Comparison of ENCODE assay signal across 1 cellular context in genomic region chr1:25773441-25774125, GRCh38.
A peak's percentile ranks its signal among the peaks of the same experiment; 100 is the strongest.
TF ChIP-seq lines count a peak whose summit lies in the region.

No MANE protein-coding gene starts in this region.

TF ChIP-seq in HepG2, 621 proteins besides CTCF, POLR2A, EP300 and RAD21 (continued from another document):
- peak; percentile 28; the same call in 1 of the 2 replicates for TF ChIP-seq ZFX (CRISPR knock-in tag; IDR thresholded peaks at IDR 0.05; ENCODE audit: low read depth)
- TF ChIP-seq PHF8 (CRISPR knock-in tag; IDR thresholded peaks at IDR 0.05): peak; percentile 37; the same call in 1 of the 2 replicates
- TF ChIP-seq, protein P1, sequence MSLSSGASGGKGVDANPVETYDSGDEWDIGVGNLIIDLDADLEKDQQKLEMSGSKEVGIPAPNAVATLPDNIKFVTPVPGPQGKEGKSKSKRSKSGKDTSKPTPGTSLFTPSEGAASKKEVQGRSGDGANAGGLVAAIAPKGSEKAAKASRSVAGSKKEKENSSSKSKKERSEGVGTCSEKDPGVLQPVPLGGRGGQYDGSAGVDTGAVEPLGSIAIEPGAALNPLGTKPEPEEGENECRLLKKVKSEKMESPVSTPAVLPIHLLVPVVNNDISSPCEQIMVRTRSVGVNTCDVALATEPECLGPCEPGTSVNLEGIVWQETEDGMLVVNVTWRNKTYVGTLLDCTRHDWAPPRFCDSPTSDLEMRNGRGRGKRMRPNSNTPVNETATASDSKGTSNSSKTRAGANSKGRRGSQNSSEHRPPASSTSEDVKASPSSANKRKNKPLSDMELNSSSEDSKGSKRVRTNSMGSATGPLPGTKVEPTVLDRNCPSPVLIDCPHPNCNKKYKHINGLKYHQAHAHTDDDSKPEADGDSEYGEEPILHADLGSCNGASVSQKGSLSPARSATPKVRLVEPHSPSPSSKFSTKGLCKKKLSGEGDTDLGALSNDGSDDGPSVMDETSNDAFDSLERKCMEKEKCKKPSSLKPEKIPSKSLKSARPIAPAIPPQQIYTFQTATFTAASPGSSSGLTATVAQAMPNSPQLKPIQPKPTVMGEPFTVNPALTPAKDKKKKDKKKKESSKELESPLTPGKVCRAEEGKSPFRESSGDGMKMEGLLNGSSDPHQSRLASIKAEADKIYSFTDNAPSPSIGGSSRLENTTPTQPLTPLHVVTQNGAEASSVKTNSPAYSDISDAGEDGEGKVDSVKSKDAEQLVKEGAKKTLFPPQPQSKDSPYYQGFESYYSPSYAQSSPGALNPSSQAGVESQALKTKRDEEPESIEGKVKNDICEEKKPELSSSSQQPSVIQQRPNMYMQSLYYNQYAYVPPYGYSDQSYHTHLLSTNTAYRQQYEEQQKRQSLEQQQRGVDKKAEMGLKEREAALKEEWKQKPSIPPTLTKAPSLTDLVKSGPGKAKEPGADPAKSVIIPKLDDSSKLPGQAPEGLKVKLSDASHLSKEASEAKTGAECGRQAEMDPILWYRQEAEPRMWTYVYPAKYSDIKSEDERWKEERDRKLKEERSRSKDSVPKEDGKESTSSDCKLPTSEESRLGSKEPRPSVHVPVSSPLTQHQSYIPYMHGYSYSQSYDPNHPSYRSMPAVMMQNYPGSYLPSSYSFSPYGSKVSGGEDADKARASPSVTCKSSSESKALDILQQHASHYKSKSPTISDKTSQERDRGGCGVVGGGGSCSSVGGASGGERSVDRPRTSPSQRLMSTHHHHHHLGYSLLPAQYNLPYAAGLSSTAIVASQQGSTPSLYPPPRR (CRISPR knock-in tag; IDR thresholded peaks at IDR 0.05; ENCODE audit: borderline replicate concordance): 0 out of 2 replicates have a peak, but pooled peaks have one; percentile 19
- TF ChIP-seq, protein P2, sequence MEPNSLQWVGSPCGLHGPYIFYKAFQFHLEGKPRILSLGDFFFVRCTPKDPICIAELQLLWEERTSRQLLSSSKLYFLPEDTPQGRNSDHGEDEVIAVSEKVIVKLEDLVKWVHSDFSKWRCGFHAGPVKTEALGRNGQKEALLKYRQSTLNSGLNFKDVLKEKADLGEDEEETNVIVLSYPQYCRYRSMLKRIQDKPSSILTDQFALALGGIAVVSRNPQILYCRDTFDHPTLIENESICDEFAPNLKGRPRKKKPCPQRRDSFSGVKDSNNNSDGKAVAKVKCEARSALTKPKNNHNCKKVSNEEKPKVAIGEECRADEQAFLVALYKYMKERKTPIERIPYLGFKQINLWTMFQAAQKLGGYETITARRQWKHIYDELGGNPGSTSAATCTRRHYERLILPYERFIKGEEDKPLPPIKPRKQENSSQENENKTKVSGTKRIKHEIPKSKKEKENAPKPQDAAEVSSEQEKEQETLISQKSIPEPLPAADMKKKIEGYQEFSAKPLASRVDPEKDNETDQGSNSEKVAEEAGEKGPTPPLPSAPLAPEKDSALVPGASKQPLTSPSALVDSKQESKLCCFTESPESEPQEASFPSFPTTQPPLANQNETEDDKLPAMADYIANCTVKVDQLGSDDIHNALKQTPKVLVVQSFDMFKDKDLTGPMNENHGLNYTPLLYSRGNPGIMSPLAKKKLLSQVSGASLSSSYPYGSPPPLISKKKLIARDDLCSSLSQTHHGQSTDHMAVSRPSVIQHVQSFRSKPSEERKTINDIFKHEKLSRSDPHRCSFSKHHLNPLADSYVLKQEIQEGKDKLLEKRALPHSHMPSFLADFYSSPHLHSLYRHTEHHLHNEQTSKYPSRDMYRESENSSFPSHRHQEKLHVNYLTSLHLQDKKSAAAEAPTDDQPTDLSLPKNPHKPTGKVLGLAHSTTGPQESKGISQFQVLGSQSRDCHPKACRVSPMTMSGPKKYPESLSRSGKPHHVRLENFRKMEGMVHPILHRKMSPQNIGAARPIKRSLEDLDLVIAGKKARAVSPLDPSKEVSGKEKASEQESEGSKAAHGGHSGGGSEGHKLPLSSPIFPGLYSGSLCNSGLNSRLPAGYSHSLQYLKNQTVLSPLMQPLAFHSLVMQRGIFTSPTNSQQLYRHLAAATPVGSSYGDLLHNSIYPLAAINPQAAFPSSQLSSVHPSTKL (CRISPR knock-in tag; IDR thresholded peaks at IDR 0.05): peak; percentile 65
- TF ChIP-seq SOX5 (CRISPR knock-in tag; IDR thresholded peaks at IDR 0.05; ENCODE audit: borderline replicate concordance): peak; percentile 31; the same call in 1 of the 2 replicates
TF ChIP-seq in HepG2: peak in this region for 64.
